In the genomic region with DNA sequence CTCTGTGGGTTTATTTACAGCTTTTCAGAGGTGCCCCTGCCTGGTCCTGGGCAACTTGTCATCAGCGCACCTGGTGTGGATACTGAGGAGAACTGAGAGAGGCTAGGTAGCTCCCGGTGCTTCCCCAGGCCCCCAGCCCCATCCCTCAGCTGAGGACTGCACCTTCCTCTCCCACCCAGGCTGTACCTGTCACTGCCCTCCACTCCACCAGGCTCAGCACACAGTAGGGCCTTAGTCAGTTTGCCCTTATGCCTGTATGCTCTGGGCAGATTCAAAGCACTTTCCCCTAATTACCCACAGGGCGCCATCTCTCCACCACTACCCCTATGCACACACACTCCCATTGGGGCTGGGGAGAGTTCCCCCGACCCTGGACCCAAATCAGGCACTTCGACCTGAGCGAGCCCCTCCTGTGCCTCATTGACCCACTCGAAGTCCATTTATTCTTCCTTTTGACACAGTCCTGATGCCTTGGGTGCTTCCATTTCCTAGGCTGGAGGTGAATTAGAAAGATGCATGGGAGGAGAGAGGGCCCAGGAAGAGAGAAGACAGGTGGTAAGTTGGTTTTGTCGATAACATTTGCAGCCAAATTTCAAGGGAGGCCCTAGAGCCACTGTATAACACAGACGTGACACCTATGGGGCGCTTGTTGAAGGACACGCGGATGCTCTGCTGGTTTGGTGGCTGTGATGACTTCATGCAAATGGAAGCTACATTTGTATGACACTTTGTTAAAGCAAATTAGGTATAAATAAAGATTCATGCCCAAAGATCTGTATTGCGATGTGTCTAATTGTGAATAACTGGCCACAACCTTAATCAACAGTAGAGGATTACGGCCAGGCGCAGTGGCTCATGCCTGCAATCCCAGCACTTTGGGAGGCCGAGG, we compare ENCODE assay signal across 21 cellular contexts. TPM values are rescaled to one million over a fixed set of nuclear protein-coding genes. Genes with fewer than 3 reads are reported as not detected.
DNase-seq lines count a peak whose midpoint lies in the region; FAIRE-seq and TF ChIP-seq lines count a peak whose summit lies in the region.
"Had no signal": no experiment of that assay in that cellular context is flagged by ENCODE, and none has a peak within 500 bp of the region (broad histone marks: within the 10 kb centered on the region; RNA-seq: fewer than 3 reads in every experiment).

No MANE protein-coding gene starts in this region.

- no peak overlapping the region for H3K27ac Mint-ChIP-seq in astrocyte (ENCODE audit: unreplicated experiment)
- H3K27ac Mint-ChIP-seq: CD8-positive, alpha-beta T cell had no signal

- H3K4me3 Mint-ChIP-seq in astrocyte (ENCODE audit: unreplicated experiment): peak overlapping the region; percentile 45
- H3K4me3 Mint-ChIP-seq: CD8-positive, alpha-beta T cell; IgD-negative memory B cell had no signal

- H3K36me3 ChIP-seq in OCI-LY7 (ENCODE audit: insufficient read depth, low read length): no peaks in the 10 kb centered on the region
- no peaks in the 10 kb centered on the region for H3K36me3 ChIP-seq in astrocyte (ENCODE audit: insufficient read depth, low read length)
- H3K36me3 ChIP-seq: BLaER1 treated with 17β-estradiol and CSF1 and Interleukin-3, amounts not matched to agents 10 nM and 100 nM had no signal

- H3K9me2 ChIP-seq in OCI-LY7 (ENCODE audit: insufficient read depth, low read length): no peaks in the 10 kb centered on the region

- CTCF ChIA-PET in OCI-LY7 (lab: Charles Lee; ENCODE audit: unreplicated experiment): no interaction called here

- H3K4me1 ChIP-seq in OCI-LY7 (ENCODE audit: insufficient read depth, low read length, poor library complexity, severe bottlenecking) (no peaks in the 10 kb centered on the region), astrocyte (ENCODE audit: insufficient read depth, low read length) (no peaks in the 10 kb centered on the region)

- FAIRE-seq in astrocyte (lab: Jason Lieb, UNC): no peak
- FAIRE-seq: GM12878, HTR-8/SVneo had no signal

- DNase-seq in OCI-LY7 (ENCODE audit: low spot score) (peak; percentile 12), astrocyte (ENCODE audit: low read depth) (no peak), substantia nigra (lab: John Stamatoyannopoulos, UW) (no peak), SHP77 (lab: John Stamatoyannopoulos, UW) (no peak), ACHN (no peak), AG08396 (ENCODE audit: low spot score) (no peak), hypothalamus (lab: John Stamatoyannopoulos, UW) (no peak)
- DNase-seq: CD8-positive, alpha-beta T cell; DND-41; GOT3; NCI-H1417; NCI-H1694 treated with DMSO at 0.1 percent for 48 hours; NCI-H2107; NCI-H510A; NCI-H748 treated with DMSO at 0.1 percent for 48 hours had no signal

- H3K4me3 ChIP-seq in OCI-LY7 (ENCODE audit: low read depth, low read length, poor library complexity, severe bottlenecking) (no peak overlapping the region), astrocyte (ENCODE audit: insufficient read depth, low read depth, low read length) (no peak overlapping the region)
- H3K4me3 ChIP-seq: BLaER1 treated with 17β-estradiol and CSF1 and Interleukin-3, amounts not matched to agents 10 nM and 100 nM; GM12878 had no signal

- H3K36me3 Mint-ChIP-seq in astrocyte (ENCODE audit: low read depth, unreplicated experiment): no peaks in the 10 kb centered on the region
- H3K36me3 Mint-ChIP-seq: CD8-positive, alpha-beta T cell; IgD-negative memory B cell had no signal

- no peak overlapping the region for H2AFZ ChIP-seq in OCI-LY7 (ENCODE audit: low read length)
- no peak overlapping the region for H2AFZ ChIP-seq in astrocyte (ENCODE audit: low read depth, low read length)

- H3K4me2 ChIP-seq in OCI-LY7 (ENCODE audit: low read length) (no peak overlapping the region), astrocyte (ENCODE audit: low read length) (no peak overlapping the region)

- no peak overlapping the region for H3K9ac ChIP-seq in astrocyte (ENCODE audit: low read length)

- H3K27me3 ChIP-seq in astrocyte (ENCODE audit: insufficient read depth, low read length) (no peaks in the 10 kb centered on the region), layer of hippocampus (ENCODE audit: control insufficient read depth, insufficient read depth, low read length) (no peaks in the 10 kb centered on the region)
- H3K27me3 ChIP-seq: BLaER1 treated with 17β-estradiol and CSF1 and Interleukin-3, amounts not matched to agents 10 nM and 100 nM had no signal

- POLR2A ChIA-PET in OCI-LY7 (lab: Charles Lee): no interaction called here

- no TSS peak for BruUV-seq in OCI-LY7 (replicated peaks; lab: Mats Ljungman, UMichigan)

- H3K27ac ChIP-seq in OCI-LY7 (ENCODE audit: low read depth, low read length, poor library complexity, severe bottlenecking): no peak overlapping the region
- no peak overlapping the region for H3K27ac ChIP-seq in astrocyte (ENCODE audit: low read depth, low read length)
- peak overlapping the region; percentile 99 for H3K27ac ChIP-seq in layer of hippocampus (ENCODE audit: low read depth, low read length)
- peak overlapping the region; percentile 100 for H3K27ac ChIP-seq in substantia nigra (ENCODE audit: low read depth, low read length, poor library complexity, severe bottlenecking)

- no peaks in the 10 kb centered on the region for H3K9me3 ChIP-seq in OCI-LY7 (ENCODE audit: low read length)
- no peaks in the 10 kb centered on the region for H3K9me3 ChIP-seq in astrocyte (ENCODE audit: insufficient read depth, low read depth, low read length)
- H3K9me3 ChIP-seq: BLaER1 treated with 17β-estradiol and CSF1 and Interleukin-3, amounts not matched to agents 10 nM and 100 nM had no signal

- H3K9me3 Mint-ChIP-seq in astrocyte (ENCODE audit: unreplicated experiment): no peaks in the 10 kb centered on the region
- H3K9me3 Mint-ChIP-seq: CD8-positive, alpha-beta T cell; IgD-negative memory B cell had no signal

- TF ChIP-seq CTCF in OCI-LY7 (conservative IDR thresholded peaks at IDR 0.05; ENCODE audit: low read length): no peak
- no peak for TF ChIP-seq CTCF in astrocyte (IDR thresholded peaks at IDR 0.05; ENCODE audit: insufficient read depth, low read depth, low read length)

- peaks cover 7% of the 10 kb centered on the region for H3K4me1 Mint-ChIP-seq in astrocyte (ENCODE audit: low read depth, unreplicated experiment)

- intact Hi-C loops in OCI-LY7 (cut with micrococcal nuclease; ENCODE audit: unreplicated experiment): no loop called here

- H4K20me1 ChIP-seq in OCI-LY7 (ENCODE audit: insufficient read depth, low read length): no peaks in the 10 kb centered on the region
- H4K20me1 ChIP-seq in astrocyte (ENCODE audit: insufficient read depth, low read length): no peaks in the 10 kb centered on the region

- peaks cover 11% of the 10 kb centered on the region for H3K27me3 Mint-ChIP-seq in astrocyte (ENCODE audit: low read depth, unreplicated experiment)

- no peaks in the 10 kb centered on the region for H3K79me2 ChIP-seq in OCI-LY7 (ENCODE audit: insufficient read depth, low read depth, low read length)
- no peaks in the 10 kb centered on the region for H3K79me2 ChIP-seq in astrocyte (ENCODE audit: insufficient read depth, low read length)

- in situ Hi-C loops in ACHN (cut with HindIII; ENCODE audit: low pct_ligation_motif_present, low pct_unique_long_range_greater_than_20kb, low sequenced_read_pairs): no loop called here

RNA-seq across cellular contexts. Expression of gene PICK1, which starts 13.8 kb away (rescaled TPM):
- total RNA-seq in OCI-LY7 (2014; rRNA removed; shearing (Covaris generic)): 19.2 and 28.5 TPM in 2 replicates
- 23.8 and 25.6 TPM in 2 replicates for total RNA-seq in OCI-LY7 (2022)
- 20.7 and 22.9 TPM in 2 replicates for total RNA-seq in astrocyte

RNA-seq across cellular contexts. Expression of gene SLC16A8, which starts 40.6 kb away (rescaled TPM):
- not detected in 2 replicates for total RNA-seq in OCI-LY7 (2014; rRNA removed; shearing (Covaris generic))
- total RNA-seq in OCI-LY7 (2022) (not detected in 2 replicates), astrocyte (not detected in 2 replicates)
- total RNA-seq: CD8-positive, alpha-beta T cell; GM12878; MCF 10A had no signal

RNA-seq across cellular contexts. Expression of gene SOX10, which starts 59.0 kb away (rescaled TPM):
- not detected in 2 replicates for total RNA-seq in OCI-LY7 (2014; rRNA removed; shearing (Covaris generic))
- total RNA-seq in OCI-LY7 (2022) (not detected in 2 replicates), astrocyte (0.10 and 0.34 TPM in 2 replicates)
- total RNA-seq: CD8-positive, alpha-beta T cell; GM12878; MCF 10A had no signal

Comparison
In these comparisons a context has a peak if more than half of its experiments do, and no peak if none do; other contexts are left out.
1. H3K27ac ChIP-seq: peak in layer of hippocampus (single experiment) and substantia nigra (single experiment); none in OCI-LY7 (single experiment) and astrocyte (single experiment).